ENCODE assay signal across 18 cellular contexts in genomic region chr16:84498859-84499620, GRCh38. TPM values are rescaled to one million over a fixed set of nuclear protein-coding genes. Genes with fewer than 3 reads are reported as not detected.
A peak's percentile ranks its signal among the peaks of the same experiment; 100 is the strongest.
DNase-seq lines count a peak whose midpoint lies in the region; TF ChIP-seq lines count a peak whose summit lies in the region.
"Had no signal": no experiment of that assay in that cellular context is flagged by ENCODE, and none has a peak within 500 bp of the region (broad histone marks: within the 10 kb centered on the region; RNA-seq: fewer than 3 reads in every experiment).

No MANE protein-coding gene starts in this region.

- H3K4me3 Mint-ChIP-seq in HFFc6 = peak overlapping the region; percentile 24; the same call in 1 of the 2 replicates

- peaks cover 3% of the 10 kb centered on the region; the same call in 1 of the 2 replicates for H3K27me3 Mint-ChIP-seq in HFFc6 (ENCODE audit: insufficient read depth)

- CTCF ChIA-PET in mammary epithelial cell (lab: Charles Lee; ENCODE audit: low non-redundant PET) = no interaction called here

- H3K27ac ChIP-seq in mammary epithelial cell (ENCODE audit: insufficient read depth, low read depth, low read length) = peak overlapping the region; percentile 8
- H3K27ac ChIP-seq: BLaER1, HL-60 had no signal

- intact Hi-C loops in mammary epithelial cell (cut with micrococcal nuclease) (no loop called here), posterior vena cava (cut with DNase I) (no loop called here)

- no peaks in the 10 kb centered on the region for H4K20me1 ChIP-seq in mammary epithelial cell (ENCODE audit: insufficient read depth, low read length)
- H4K20me1 ChIP-seq: BLaER1 had no signal

- H3K4me2 ChIP-seq in mammary epithelial cell (ENCODE audit: insufficient read depth, low read depth, low read length) = peak overlapping the region; percentile 13
- H3K4me2 ChIP-seq: BLaER1 had no signal

- DNase-seq in Caki2 (ENCODE audit: low read depth) (peak; percentile 57), HFFc6 (no peak), mammary epithelial cell (no peak), posterior vena cava (ENCODE audit: low spot score) (peak; percentile 32), NCI-H774 (lab: John Stamatoyannopoulos, UW) (no peak), GM13977 (ENCODE audit: low spot score) (no peak)
- no peak for DNase-seq in activated CD4-positive, alpha-beta T cell treated with anti-CD3 and anti-CD28 coated beads for 4 hours
- DNase-seq: NCI-H1092 treated with DMSO at 0.1 percent for 48 hours; NCI-H1694; NCI-H2107; NCI-H226; NCI-H526 treated with DMSO at 0.1 percent for 48 hours; NK-92 treated with Interleukin-12 subunit alpha and Interleukin-12 subunit beta, amount 100 ng/mL, for 24 hours; OCI-M1; SHP77 had no signal

- H3K36me3 Mint-ChIP-seq in HFFc6 (ENCODE audit: low read depth) = peaks cover 83% of the 10 kb centered on the region

- peaks cover 47% of the 10 kb centered on the region for H3K4me1 ChIP-seq in mammary epithelial cell (ENCODE audit: insufficient read depth, low read length)

- no TSS peak for BruUV-seq in mammary epithelial cell (replicated peaks; lab: Mats Ljungman, UMichigan)

- no peak for TF ChIP-seq CTCF in HFFc6 (IDR thresholded peaks at IDR 0.05)
- TF ChIP-seq CTCF in mammary epithelial cell (conservative IDR thresholded peaks at IDR 0.05 in 1 of 2, IDR thresholded peaks at IDR 0.05 in 1 of 2; ENCODE audit: extremely low read depth in 1 of 2, insufficient read depth in 1 of 2, low read depth in 1 of 2, low read length in 2 of 2) = no peak
- TF ChIP-seq CTCF in GM13977 (IDR thresholded peaks at IDR 0.05; ENCODE audit: extremely low read depth, insufficient read depth, missing control alignments) = no peak

- no peak overlapping the region for H3K4me3 ChIP-seq in mammary epithelial cell (replicated peaks in 1 of 3; ENCODE audit: insufficient read depth in 1 of 3, low read depth in 2 of 3, low read length in 3 of 3)
- H3K4me3 ChIP-seq: BLaER1, K562 had no signal

- peaks cover 54% of the 10 kb centered on the region for H3K4me1 Mint-ChIP-seq in HFFc6 (ENCODE audit: low read depth)

- peaks cover 45% of the 10 kb centered on the region for H3K36me3 ChIP-seq in mammary epithelial cell (ENCODE audit: insufficient read depth, low read length)

- H3K27ac Mint-ChIP-seq in HFFc6 = peak overlapping the region; percentile 58

- WGBS in mammary epithelial cell (ENCODE audit: low coverage, missing lambda C conversion rate) = 85% methylated on average over 13 of the region's 13 CpGs

- no peaks in the 10 kb centered on the region for H3K9me3 ChIP-seq in mammary epithelial cell (replicated peaks; ENCODE audit: insufficient read depth, low read length)

- no peak overlapping the region for H2AFZ ChIP-seq in mammary epithelial cell (ENCODE audit: low read depth, low read length)

- H3K79me2 ChIP-seq in mammary epithelial cell (ENCODE audit: insufficient read depth, low read length) = peaks cover 73% of the 10 kb centered on the region

- no peaks in the 10 kb centered on the region for H3K27me3 ChIP-seq in mammary epithelial cell (ENCODE audit: insufficient read depth, low read length)
- H3K27me3 ChIP-seq: BLaER1 had no signal

- dilution Hi-C loops in mammary epithelial cell (cut with HindIII; ENCODE audit: low sequenced_read_pairs) = no loop called here

- no peak overlapping the region for H3K9ac ChIP-seq in mammary epithelial cell (ENCODE audit: insufficient read depth, low read length)
- H3K9ac ChIP-seq: BLaER1 had no signal

- H3K9me3 Mint-ChIP-seq in HFFc6 = no peaks in the 10 kb centered on the region

- in situ Hi-C loops in Caki2 (cut with HindIII; ENCODE audit: low pct_unique_long_range_greater_than_20kb, low sequenced_read_pairs) (no loop called here), mammary epithelial cell (cut with MboI; ENCODE audit: low sequenced_read_pairs in 2 of 2) (loop anchor here in 1 of 2 donors (25.0 kb wide), 2 partner anchors 212 to 412 kb away; partner anchors contain the start of gene WFDC1), GM13977 (cut with MboI; ENCODE audit: low pct_unique_long_range_greater_than_20kb, low sequenced_read_pairs, unreplicated experiment) (loop anchor here (25.0 kb wide), 1 partner anchor 212 kb away; the partner anchor contains the start of gene WFDC1)

RNA-seq across cellular contexts. Expression of gene MEAK7, which starts 5.4 kb away (rescaled TPM):
- total RNA-seq in Caki2 (2014; rRNA removed; shearing (Covaris generic); ENCODE audit: low replicate concordance) = 28.7 and 37.2 TPM in 2 replicates
- total RNA-seq in HFFc6 (2021; fragmentation: NEBNext Ultra II Directional; extraction: Animal tissue kit (Norgen Biotek cat#: 25700)) = 10 to 100 TPM; 45.6 to 57.3 (median 50.8) TPM
- total RNA-seq in mammary epithelial cell (100 to 1,000 TPM in 1 of 2 donors, 10 to 100 TPM in 1; 73.5 to 107 TPM), posterior vena cava (10 to 100 TPM; 14.0 to 16.7 TPM)
- polyA plus RNA-seq in mammary epithelial cell = 67.1 TPM
- polyA minus RNA-seq in mammary epithelial cell = 84.8 TPM

Comparison
In these comparisons a context has a peak if more than half of its experiments do, and no peak if none do; other contexts are left out.
1. DNase-seq: peak in Caki2 (single experiment) and posterior vena cava (single experiment); none in HFFc6 (single experiment), mammary epithelial cell (single experiment), NCI-H774 (single experiment), GM13977 (single experiment) and activated CD4-positive, alpha-beta T cell treated with anti-CD3 and anti-CD28 coated beads for 4 hours (0 of 2).